ENCODE assay signal across 23 cellular contexts in genomic region chr3:112632596-112632995, GRCh38. TPM values are rescaled to one million over a fixed set of nuclear protein-coding genes. Genes with fewer than 3 reads are reported as not detected.
DNase-seq lines count a peak whose midpoint lies in the region; ATAC-seq and TF ChIP-seq lines count a peak whose summit lies in the region.
"Had no signal": no experiment of that assay in that cellular context is flagged by ENCODE, and none has a peak within 500 bp of the region (broad histone marks: within the 10 kb centered on the region; RNA-seq: fewer than 3 reads in every experiment).

No MANE protein-coding gene starts in this region.

- peak overlapping the region; percentile 63 for H3K4me3 ChIP-seq in left ventricle myocardium inferior
- no peak overlapping the region for H3K4me3 ChIP-seq in brain microvascular endothelial cell (ENCODE audit: low read depth, low read length)
- H3K4me3 ChIP-seq in muscle layer of duodenum (ENCODE audit: low read depth in 1 of 2, low read length in 2 of 2): peak overlapping the region; percentile 8 to 30
- H3K4me3 ChIP-seq in upper lobe of right lung: no peak overlapping the region
- H3K4me3 ChIP-seq in left lung: no peak overlapping the region
- H3K4me3 ChIP-seq: thoracic aorta had no signal

- H3K27ac ChIP-seq in left ventricle myocardium inferior (replicated peaks): peak overlapping the region; percentile 82
- peak overlapping the region; percentile 12 for H3K27ac ChIP-seq in brain microvascular endothelial cell
- H3K27ac ChIP-seq in muscle layer of duodenum (ENCODE audit: low read length): peak overlapping the region; percentile 42
- no peak overlapping the region for H3K27ac ChIP-seq in upper lobe of right lung
- no peak overlapping the region for H3K27ac ChIP-seq in left lung
- H3K27ac ChIP-seq: thoracic aorta had no signal

- H3K9me3 ChIP-seq in left ventricle myocardium inferior (replicated peaks): no peaks in the 10 kb centered on the region
- no peaks in the 10 kb centered on the region for H3K9me3 ChIP-seq in muscle layer of duodenum (ENCODE audit: control insufficient read depth in 1 of 2, low read length in 2 of 2)
- H3K9me3 ChIP-seq in upper lobe of right lung: no peaks in the 10 kb centered on the region
- no peaks in the 10 kb centered on the region for H3K9me3 ChIP-seq in left lung
- H3K9me3 ChIP-seq: breast epithelium, Caco-2, thoracic aorta had no signal

- no peak for DNase-seq in left ventricle myocardium inferior
- no peak for DNase-seq in left ventricle myocardium superior
- DNase-seq in brain microvascular endothelial cell: no peak
- DNase-seq in upper lobe of right lung: no peak
- no peak for DNase-seq in DMS153 (lab: John Stamatoyannopoulos, UW)
- DNase-seq in activated naive CD4-positive, alpha-beta T cell treated with anti-CD3 and anti-CD28 coated beads, Interleukin-2, amount 50 U/mL, for 16 hours: no peak
- no peak for DNase-seq in left lung
- DNase-seq: activated CD4-positive, alpha-beta T cell treated with anti-CD3 and anti-CD28 coated beads for 36 hours; activated CD8-positive, alpha-beta memory T cell treated with anti-CD3 and anti-CD28 coated beads, Interleukin-2, amount 50 U/mL, for 48 hours; activated naive CD4-positive, alpha-beta T cell treated with Interleukin-2 at 50 U/mL for 16 hours; Caco-2; GF-D8; KBM-7; NCI-H1105 treated with DMSO at 0.1 percent for 48 hours; NCI-H2227 treated with DMSO at 0.1 percent for 48 hours; right cardiac atrium; Right ventricle myocardium superior; stimulated activated CD4-positive, alpha-beta T cell treated with anti-CD3 and anti-CD28 coated beads, Interleukin-2, amount 100 ng/mL, for 48 hours; T-helper 9 cell had no signal

- TF ChIP-seq CTCF in left ventricle myocardium inferior (IDR thresholded peaks at IDR 0.05; ENCODE audit: borderline replicate concordance) (no peak), brain microvascular endothelial cell (IDR thresholded peaks at IDR 0.05; ENCODE audit: low read depth, low read length, missing control alignments) (no peak), upper lobe of right lung (IDR thresholded peaks at IDR 0.05) (no peak), left lung (IDR thresholded peaks at IDR 0.05) (no peak)

- H3K27me3 ChIP-seq in left ventricle myocardium inferior (ENCODE audit: low read depth) (no peaks in the 10 kb centered on the region), brain microvascular endothelial cell (replicated peaks) (no peaks in the 10 kb centered on the region), muscle layer of duodenum (ENCODE audit: low read depth, low read length) (no peaks in the 10 kb centered on the region), upper lobe of right lung (no peaks in the 10 kb centered on the region), left lung (no peaks in the 10 kb centered on the region)
- H3K27me3 ChIP-seq: breast epithelium had no signal

- in situ Hi-C loops in brain microvascular endothelial cell (cut with HindIII; ENCODE audit: low pct_ligation_motif_present, low sequenced_read_pairs): no loop called here

- no peak for ATAC-seq in left ventricle myocardium superior
- no peak for ATAC-seq in upper lobe of right lung
- ATAC-seq in left lung: no peak
- ATAC-seq: activated CD4-positive, alpha-beta T cell treated with anti-CD3 and anti-CD28 coated beads for 36 hours; natural killer cell treated with Interleukin-12 subunit alpha and Interleukin-12 subunit beta and Interleukin-15 and Interleukin-18, amount 100 ng/mL, for 72 hours; right cardiac atrium had no signal

- intact Hi-C loops in left ventricle myocardium inferior (cut with micrococcal nuclease): no loop called here
- intact Hi-C loops in left ventricle myocardium superior (cut with micrococcal nuclease): no loop called here
- intact Hi-C loops in upper lobe of right lung (cut with DNase I): no loop called here
- intact Hi-C loops in left lung (cut with DNase I): loop anchor here in 1 of 2 donors (10.0 kb wide), 1 partner anchor 352 kb away; no protein-coding TSS in a partner anchor

- no peaks in the 10 kb centered on the region for H3K36me3 ChIP-seq in left ventricle myocardium inferior
- H3K36me3 ChIP-seq in brain microvascular endothelial cell (replicated peaks): peaks cover 43% of the 10 kb centered on the region
- no peaks in the 10 kb centered on the region for H3K36me3 ChIP-seq in muscle layer of duodenum (ENCODE audit: control insufficient read depth in 1 of 2, insufficient read depth in 2 of 2, low read length in 2 of 2)
- no peaks in the 10 kb centered on the region for H3K36me3 ChIP-seq in upper lobe of right lung
- H3K36me3 ChIP-seq in left lung: no peaks in the 10 kb centered on the region
- H3K36me3 ChIP-seq: breast epithelium, thoracic aorta had no signal

- H3K4me1 ChIP-seq in left ventricle myocardium inferior: no peaks in the 10 kb centered on the region
- H3K4me1 ChIP-seq in muscle layer of duodenum (ENCODE audit: control insufficient read depth in 1 of 2, insufficient read depth in 2 of 2, low read length in 2 of 2): peaks cover 0 to 32% of the 10 kb centered on the region in 2 donors
- H3K4me1 ChIP-seq in upper lobe of right lung: peaks cover 15% of the 10 kb centered on the region
- H3K4me1 ChIP-seq in left lung: peaks cover 0 to 11% of the 10 kb centered on the region in 2 donors
- H3K4me1 ChIP-seq: breast epithelium had no signal

RNA-seq across cellular contexts. Expression of gene CCDC80, which starts 8.3 kb away (rescaled TPM):
- total RNA-seq in left ventricle myocardium inferior: 171 TPM
- total RNA-seq in left ventricle myocardium superior: 80.0 TPM
- 60.4 TPM for total RNA-seq in upper lobe of right lung
- total RNA-seq in left lung: 100 to 1,000 TPM; 154 to 247 TPM
- total RNA-seq: activated CD4-positive, alpha-beta T cell treated with anti-CD3 and anti-CD28 coated beads for 36 hours had no signal

Comparison
In these comparisons a context has a peak if more than half of its experiments do, and no peak if none do; other contexts are left out.
1. H3K27ac ChIP-seq: peak in left ventricle myocardium inferior (single experiment), brain microvascular endothelial cell (single experiment) and muscle layer of duodenum (single experiment); none in upper lobe of right lung (single experiment) and left lung (0 of 2).
2. H3K4me3 ChIP-seq: peak in left ventricle myocardium inferior (single experiment) and muscle layer of duodenum (2 of 2); none in brain microvascular endothelial cell (single experiment), upper lobe of right lung (single experiment) and left lung (0 of 2).